ENCODE assay signal across 14 cellular contexts in genomic region chr14:83757896-83758295, GRCh38.
"Had no signal": no experiment of that assay in that cellular context is flagged by ENCODE, and none has a peak within 500 bp of the region (broad histone marks: within the 10 kb centered on the region; RNA-seq: fewer than 3 reads in every experiment).

No MANE protein-coding gene starts in this region.

- H3K9me3 ChIP-seq: thoracic aorta had no signal

- H3K4me1 ChIP-seq: parathyroid adenoma had no signal

- ATAC-seq: left ventricle myocardium superior; stimulated activated naive CD8-positive, alpha-beta T cell treated with anti-CD3 and anti-CD28 coated beads, Interleukin-15, amount 100 ng/mL, for 72 hours; WTC11 had no signal

- H3K27ac ChIP-seq: parathyroid adenoma, thoracic aorta had no signal

- H3K36me3 ChIP-seq: thoracic aorta had no signal

- H3K4me3 ChIP-seq: thoracic aorta had no signal

- DNase-seq: activated CD4-positive, alpha-beta T cell treated with anti-CD3 and anti-CD28 coated beads, Interleukin-2, amount 10 ng/mL, durations not matched to agents 24 days and 14 days; activated CD8-positive, alpha-beta memory T cell treated with anti-CD3 and anti-CD28 coated beads for 24 hours; activated naive CD4-positive, alpha-beta T cell treated with anti-CD3 and anti-CD28 coated beads, Interleukin-2, amount 50 U/mL, for 16 hours; amniotic stem cell; cerebellar nuclear complex; dermis blood vessel endothelial cell; endodermal cell; left ventricle myocardium superior; stimulated activated CD4-positive, alpha-beta T cell treated with anti-CD3 and anti-CD28 coated beads, Interleukin-15, amount 100 ng/mL, for 24 hours; stimulated activated CD4-positive, alpha-beta T cell treated with anti-CD3 and anti-CD28 coated beads, Interleukin-4, amount 100 ng/mL, for 24 hours; stimulated activated naive CD8-positive, alpha-beta T cell treated with anti-CD3 and anti-CD28 coated beads, Interleukin-15, amount 100 ng/mL, for 72 hours had no signal
